1 cellular context compared by ENCODE assay signal in genomic region chr1:168480997-168481396, GRCh38.
TF ChIP-seq lines count a peak whose summit lies in the region.

No MANE protein-coding gene starts in this region.

TF ChIP-seq in GM23338, 12 proteins besides CTCF, POLR2A, EP300 and RAD21:
- TF ChIP-seq ZNF462 (CRISPR knock-in tag; IDR thresholded peaks at IDR 0.05) = peak; percentile 25
- no peak for TF ChIP-seq EZH2 (IDR thresholded peaks at IDR 0.05; ENCODE audit: low read depth, unreplicated experiment)
